23 cellular contexts compared by ENCODE assay signal in the genomic region with DNA sequence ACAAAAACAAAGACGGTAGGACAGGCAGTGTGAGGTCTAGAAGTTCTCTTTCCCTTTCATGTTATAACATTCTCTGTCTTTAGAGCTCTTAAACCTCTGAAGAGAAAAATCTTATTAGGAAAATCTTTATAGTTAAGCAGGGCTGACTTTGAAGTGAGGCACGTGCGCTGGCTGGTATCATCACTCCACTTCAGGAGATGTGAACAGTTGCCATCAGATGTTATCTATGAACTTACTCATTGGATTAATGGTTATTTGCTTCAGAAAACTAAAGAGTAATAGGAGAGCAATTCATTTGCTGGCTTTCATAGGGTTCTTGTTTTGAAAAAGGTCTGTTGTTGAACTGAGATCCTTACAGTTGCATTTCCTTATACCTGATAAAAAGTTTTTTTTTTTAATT. TPM values are rescaled to one million over a fixed set of nuclear protein-coding genes. Genes with fewer than 3 reads are reported as not detected.
DNase-seq lines count a peak whose midpoint lies in the region; ATAC-seq, FAIRE-seq and TF ChIP-seq lines count a peak whose summit lies in the region.
"Had no signal": no experiment of that assay in that cellular context is flagged by ENCODE, and none has a peak within 500 bp of the region (broad histone marks: within the 10 kb centered on the region; RNA-seq: fewer than 3 reads in every experiment).

No MANE protein-coding gene starts in this region.

- H3K9me2 ChIP-seq in GM23248 (ENCODE audit: insufficient read depth): no peaks in the 10 kb centered on the region

- H3K36me3 ChIP-seq in BJ (ENCODE audit: control insufficient read depth, insufficient read depth, low read length) (no peaks in the 10 kb centered on the region), GM23248 (ENCODE audit: low read depth) (no peaks in the 10 kb centered on the region), adrenal gland (replicated peaks in 1 of 2) (no peaks in the 10 kb centered on the region)

- H3K9me3 ChIP-seq in GM23248 (ENCODE audit: low read depth) (no peaks in the 10 kb centered on the region), adrenal gland (replicated peaks in 1 of 3) (no peaks in the 10 kb centered on the region)

- intact Hi-C loops in adrenal gland (cut with DNase I): no loop called here
- intact Hi-C loops in left colon (cut with DNase I, micrococcal nuclease): no loop called here

- H3F3A ChIP-seq in GM23248 (ENCODE audit: insufficient read depth): peaks cover 54% of the 10 kb centered on the region

- in situ Hi-C loops in GM23248 (cut with MboI): no loop called here

- DNase-seq in BJ (ENCODE audit: low read depth) (peak; percentile 16), GM23248 (peak; percentile 68), adrenal gland (peak in 6 of 7 donors; percentile 26 to 73 (median 64)), mesothelial cell of epicardium (ENCODE audit: low spot score in 2 of 2, unreplicated experiment in 2 of 2) (no peak), HTR-8/SVneo (ENCODE audit: insufficient read length, low spot score) (no peak), DMS153 treated with DMSO at 0.1 percent for 48 hours (lab: John Stamatoyannopoulos, UW; ENCODE audit: unreplicated experiment) (no peak), left colon (no peak)
- DNase-seq: activated CD4-positive, CD25-positive, alpha-beta regulatory T cell; activated naive CD8-positive, alpha-beta T cell treated with anti-CD3 and anti-CD28 coated beads for 36 hours; Calu3; dorsolateral prefrontal cortex; KG1; kidney glomerular epithelial cell; SIG-M5; stimulated activated CD4-positive, alpha-beta T cell treated with anti-CD3 and anti-CD28 coated beads, Interleukin-2, amount 100 ng/mL, for 48 hours; T-helper 2 cell had no signal

- no peaks in the 10 kb centered on the region for H3K27me3 ChIP-seq in BJ (ENCODE audit: control insufficient read depth, insufficient read depth, low read length)
- no peaks in the 10 kb centered on the region for H3K27me3 ChIP-seq in GM23248 (replicated peaks; ENCODE audit: insufficient read depth)
- H3K27me3 ChIP-seq in adrenal gland: no peaks in the 10 kb centered on the region
- H3K27me3 ChIP-seq: dorsolateral prefrontal cortex, hepatocyte had no signal

- CTCF ChIA-PET in BJ (lab: Yijun Ruan, JAX): interaction anchor here (0.9 kb wide), 1 partner anchor 8 kb away, joined by 4 read pairs; no protein-coding TSS in a partner anchor

- H3K4me1 ChIP-seq in GM23248 (ENCODE audit: insufficient read depth) (peaks cover 58% of the 10 kb centered on the region), adrenal gland (replicated peaks in 1 of 2) (peaks cover 19 to 45% of the 10 kb centered on the region in 2 donors)

- H3K27ac ChIP-seq in GM23248 (peak overlapping the region; percentile 34), adrenal gland (peak overlapping the region in 3 of 5 donors; percentile 5 to 59 (median 12))
- H3K27ac ChIP-seq: hepatocyte had no signal

- peaks cover 6% of the 10 kb centered on the region for H3K36me3 Mint-ChIP-seq in mesothelial cell of epicardium

- H4K20me1 ChIP-seq in GM23248 (ENCODE audit: insufficient read depth): no peaks in the 10 kb centered on the region; the same call in 1 of the 2 replicates

- TF ChIP-seq CTCF in BJ (IDR thresholded peaks at IDR 0.05; ENCODE audit: insufficient read depth, low read depth, low read length) (no peak), adrenal gland (IDR thresholded peaks at IDR 0.05) (no peak), mesothelial cell of epicardium (IDR thresholded peaks at IDR 0.05; ENCODE audit: unreplicated experiment) (no peak)

- POLR2A ChIA-PET in BJ (lab: Charles Lee): no interaction called here

- TF ChIP-seq POLR2A in adrenal gland (IDR thresholded peaks at IDR 0.05): no peak

- H3K4me1 Mint-ChIP-seq in mesothelial cell of epicardium: peaks cover 57% of the 10 kb centered on the region

- 32 to 42% methylated on average over 3 of the region's 3 CpGs for WGBS in GM23248 (ENCODE audit: low coverage in 1 of 2, low lambda C conversion rate in 2 of 2, missing lambda C conversion rate in 2 of 2), 2 experiments
- 11 to 41% (median 26%) methylated on average over 3 of the region's 3 CpGs for WGBS in adrenal gland, 4 donors

- no peak overlapping the region for H2AFZ ChIP-seq in GM23248
- H2AFZ ChIP-seq: hepatocyte had no signal

- no peaks in the 10 kb centered on the region for H3K27me3 Mint-ChIP-seq in mesothelial cell of epicardium (ENCODE audit: low read depth)

- no peaks in the 10 kb centered on the region for H3K9me3 Mint-ChIP-seq in mesothelial cell of epicardium
- H3K9me3 Mint-ChIP-seq: activated naive CD8-positive, alpha-beta T cell treated with anti-CD3 and anti-CD28 coated beads for 36 hours; activated T-helper 1 cell treated with anti-CD3 and anti-CD28 coated beads, Interleukin-12 subunit alpha, Interleukin-12 subunit beta, Interleukin-2, Interleukin-4 antibody, amounts not matched to agents 30 ng/mL and 10 ng/mL and 1 ng/mL, durations not matched to agents 14 hours and 24 hours and 36 hours had no signal

- H3K4me3 ChIP-seq in BJ (ENCODE audit: low read depth, low read length) (no peak overlapping the region), GM23248 (peak overlapping the region; percentile 16; the same call in 1 of the 2 replicates), adrenal gland (no peak overlapping the region)
- H3K4me3 ChIP-seq: dorsolateral prefrontal cortex, hepatocyte had no signal

- H3K27ac Mint-ChIP-seq in mesothelial cell of epicardium: peak overlapping the region; percentile 80
- H3K27ac Mint-ChIP-seq: activated naive CD8-positive, alpha-beta T cell treated with anti-CD3 and anti-CD28 coated beads for 36 hours; activated T-helper 1 cell treated with anti-CD3 and anti-CD28 coated beads, Interleukin-12 subunit alpha, Interleukin-12 subunit beta, Interleukin-2, Interleukin-4 antibody, amounts not matched to agents 30 ng/mL and 10 ng/mL and 1 ng/mL, durations not matched to agents 14 hours and 24 hours and 36 hours had no signal

- H3K79me2 ChIP-seq in GM23248 (ENCODE audit: insufficient read depth): peaks cover 89% of the 10 kb centered on the region

- no peak for FAIRE-seq in HTR-8/SVneo (lab: Jason Lieb, UNC)
- FAIRE-seq: H1 had no signal

- H3K9ac ChIP-seq in GM23248: no peak overlapping the region

- no peak overlapping the region for H3K4me3 Mint-ChIP-seq in mesothelial cell of epicardium
- H3K4me3 Mint-ChIP-seq: activated naive CD8-positive, alpha-beta T cell treated with anti-CD3 and anti-CD28 coated beads for 36 hours; activated T-helper 1 cell treated with anti-CD3 and anti-CD28 coated beads, Interleukin-12 subunit alpha, Interleukin-12 subunit beta, Interleukin-2, Interleukin-4 antibody, amounts not matched to agents 30 ng/mL and 10 ng/mL and 1 ng/mL, durations not matched to agents 14 hours and 24 hours and 36 hours had no signal

- H3K4me2 ChIP-seq in GM23248 (ENCODE audit: unreplicated experiment): peak overlapping the region; percentile 55
- H3K4me2 ChIP-seq: hepatocyte had no signal

- ATAC-seq in HG03196 (IDR thresholded peaks at IDR 0.05; ENCODE audit: unreplicated experiment) (no peak), left colon (no peak)
- ATAC-seq: esophagus mucosa, sciatic nerve had no signal

RNA-seq across cellular contexts. Expression of a gene that starts 25.7 kb away (rescaled TPM):
- polyA plus RNA-seq in BJ (2011; rRNA removed): 0.02 and 0.07 TPM in 2 replicates
- 0.05 and 0.33 TPM in 2 replicates for polyA minus RNA-seq in BJ (2011; rRNA and poly(A)+ RNA removed)
- 0.11 and 0.38 TPM in 2 replicates for total RNA-seq in GM23248 (2014; rRNA removed; shearing (Covaris generic))
- polyA plus RNA-seq in GM23248 (2016; fragmentation: Nextera tagmentation; extraction: Ambion mirVana): 0.22 and 0.71 TPM in 2 replicates
- 1 to 10 TPM in 2 of 8 donors, under 1 TPM in 3, not detected in 3; 0.11 to 1.6 (median 0.94) TPM for total RNA-seq in adrenal gland
- polyA plus RNA-seq in adrenal gland: under 1 TPM; 0.07 to 0.86 (median 0.08) TPM
- total RNA-seq in mesothelial cell of epicardium: 0.09 to 0.18 TPM (median 0.13 TPM) in 3 replicates
- total RNA-seq in left colon: under 1 TPM; 0.06 to 0.67 TPM
- total RNA-seq: activated CD8-positive, alpha-beta memory T cell treated with anti-CD3 and anti-CD28 coated beads for 36 hours; activated naive CD8-positive, alpha-beta T cell treated with anti-CD3 and anti-CD28 coated beads for 36 hours; activated T-helper 1 cell treated with anti-CD3 and anti-CD28 coated beads, Interleukin-12 subunit alpha, Interleukin-12 subunit beta, Interleukin-2, Interleukin-4 antibody, amounts not matched to agents 30 ng/mL and 10 ng/mL and 1 ng/mL, durations not matched to agents 14 hours and 24 hours and 36 hours; Calu3; H1 had no signal
- polyA plus RNA-seq: H1 had no signal

Comparison
In these comparisons a context has a peak if more than half of its experiments do, and no peak if none do; other contexts are left out.
1. DNase-seq: peak in BJ (single experiment), GM23248 (single experiment) and adrenal gland (6 of 7); none in mesothelial cell of epicardium (0 of 2), HTR-8/SVneo (single experiment), DMS153 treated with DMSO at 0.1 percent for 48 hours (single experiment) and left colon (0 of 2).